15 cellular contexts compared by ENCODE assay signal in the genomic region with DNA sequence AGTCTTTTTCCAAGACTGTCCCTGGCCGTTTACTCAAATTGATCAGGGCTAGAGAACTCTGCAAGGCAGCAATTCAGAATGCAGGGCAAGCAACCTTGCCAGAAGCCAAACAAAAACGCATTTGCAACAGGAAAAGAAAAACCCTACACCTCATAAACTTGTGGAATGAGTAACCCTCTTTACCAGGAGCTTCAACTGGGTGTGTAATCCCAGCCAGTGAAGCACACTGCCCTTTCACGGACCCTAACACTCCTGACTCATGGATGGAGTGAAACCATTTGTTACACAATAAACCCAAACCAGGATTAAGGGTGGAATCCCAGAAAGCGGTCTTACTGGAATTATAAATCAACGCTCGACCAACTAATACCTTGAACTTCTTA. TPM values are rescaled to one million over a fixed set of nuclear protein-coding genes. Genes with fewer than 3 reads are reported as not detected.
DNase-seq lines count a peak whose midpoint lies in the region; ATAC-seq, FAIRE-seq and TF ChIP-seq lines count a peak whose summit lies in the region.
"Had no signal": no experiment of that assay in that cellular context is flagged by ENCODE, and none has a peak within 500 bp of the region (broad histone marks: within the 10 kb centered on the region; RNA-seq: fewer than 3 reads in every experiment).

No MANE protein-coding gene starts in this region.

- 7% methylated on average over 6 of the region's 6 CpGs for WGBS in mammary epithelial cell (ENCODE audit: low coverage, missing lambda C conversion rate)

- FAIRE-seq in HTR-8/SVneo (lab: Jason Lieb, UNC): no peak

- H3K4me3 ChIP-seq in AG04449 (ENCODE audit: low read depth, low read length): no peak overlapping the region
- H3K4me3 ChIP-seq in mammary epithelial cell (replicated peaks in 1 of 3; ENCODE audit: insufficient read depth in 1 of 3, low read depth in 2 of 3, low read length in 3 of 3): no peak overlapping the region
- no peak overlapping the region for H3K4me3 ChIP-seq in upper lobe of right lung
- H3K4me3 ChIP-seq: BLaER1 treated with 17β-estradiol and CSF1 and Interleukin-3, amounts not matched to agents 10 nM and 100 nM; esophagus muscularis mucosa; lung; SK-N-MC had no signal

- intact Hi-C loops in mammary epithelial cell (cut with micrococcal nuclease): loop anchor here (1.0 kb wide), 1 partner anchor 22 kb away; no protein-coding TSS in a partner anchor
- intact Hi-C loops in upper lobe of right lung (cut with DNase I): no loop called here

- peak overlapping the region; percentile 96 for H3K27ac ChIP-seq in mammary epithelial cell (ENCODE audit: insufficient read depth, low read depth, low read length)
- H3K27ac ChIP-seq in upper lobe of right lung: no peak overlapping the region
- H3K27ac ChIP-seq: BLaER1 treated with 17β-estradiol and CSF1 and Interleukin-3, amounts not matched to agents 10 nM and 100 nM; esophagus muscularis mucosa; SK-N-MC had no signal

- H3K36me3 ChIP-seq in mammary epithelial cell (ENCODE audit: insufficient read depth, low read length) (peaks cover 36% of the 10 kb centered on the region), upper lobe of right lung (peaks cover 43% of the 10 kb centered on the region)

- CTCF ChIA-PET in AG04449 (lab: Yijun Ruan, JAX): interaction anchor here (1.0 to 1.4 kb wide), 4 partner anchors 17 to 300 kb away, joined by 3 to 4 read pairs (median 4); no protein-coding TSS in a partner anchor
- CTCF ChIA-PET in mammary epithelial cell (lab: Charles Lee; ENCODE audit: low non-redundant PET): interaction anchor here (0.7 kb wide), 1 partner anchor 291 kb away, joined by 4 read pairs; no protein-coding TSS in a partner anchor

- peak overlapping the region; percentile 85 for H3K4me2 ChIP-seq in mammary epithelial cell (ENCODE audit: insufficient read depth, low read depth, low read length)
- H3K4me2 ChIP-seq: BLaER1 treated with 17β-estradiol and CSF1 and Interleukin-3, amounts not matched to agents 10 nM and 100 nM had no signal

- TF ChIP-seq CTCF in AG04449 (IDR thresholded peaks at IDR 0.05; ENCODE audit: insufficient read depth, low read length, missing control alignments): no peak
- no peak for TF ChIP-seq CTCF in mammary epithelial cell (conservative IDR thresholded peaks at IDR 0.05 in 1 of 2, IDR thresholded peaks at IDR 0.05 in 1 of 2; ENCODE audit: extremely low read depth in 1 of 2, insufficient read depth in 1 of 2, low read depth in 1 of 2, low read length in 2 of 2)
- no peak for TF ChIP-seq CTCF in upper lobe of right lung (IDR thresholded peaks at IDR 0.05)

- no peak overlapping the region for H2AFZ ChIP-seq in mammary epithelial cell (ENCODE audit: low read depth, low read length)

- DNase-seq in AG04449 (ENCODE audit: low read depth, low spot score): peak; percentile 80
- peak; percentile 73 for DNase-seq in HTR-8/SVneo (ENCODE audit: insufficient read length, low spot score)
- DNase-seq in mammary epithelial cell: peak; percentile 98
- peak; percentile 75 for DNase-seq in kidney glomerular epithelial cell (lab: John Stamatoyannopoulos, UW)
- DNase-seq in upper lobe of right lung: no peak
- no peak for DNase-seq in NCI-H2196 (lab: John Stamatoyannopoulos, UW; ENCODE audit: unreplicated experiment)
- DNase-seq in anterior cingulate cortex (lab: John Stamatoyannopoulos, UW): no peak
- DNase-seq: activated CD4-positive, alpha-beta memory T cell treated with anti-CD3 and anti-CD28 coated beads, Interleukin-2, amount 10 ng/mL, durations not matched to agents 7 days and 5 days; Karpas-422 had no signal

- no peaks in the 10 kb centered on the region for H3K27me3 ChIP-seq in mammary epithelial cell (ENCODE audit: insufficient read depth, low read length)
- no peaks in the 10 kb centered on the region for H3K27me3 ChIP-seq in upper lobe of right lung
- H3K27me3 ChIP-seq: BLaER1 treated with 17β-estradiol and CSF1 and Interleukin-3, amounts not matched to agents 10 nM and 100 nM; esophagus muscularis mucosa had no signal

- no TSS peak for BruUV-seq in mammary epithelial cell (replicated peaks; lab: Mats Ljungman, UMichigan)

- H3K9me3 ChIP-seq in mammary epithelial cell (replicated peaks; ENCODE audit: insufficient read depth, low read length) (no peaks in the 10 kb centered on the region), upper lobe of right lung (no peaks in the 10 kb centered on the region)
- H3K9me3 ChIP-seq: esophagus muscularis mucosa had no signal

- ATAC-seq in upper lobe of right lung (no peak), GM18498 (IDR thresholded peaks at IDR 0.05; ENCODE audit: unreplicated experiment) (no peak)
- ATAC-seq: sciatic nerve had no signal

- POLR2A ChIA-PET in AG04449 (lab: Yijun Ruan, JAX): interaction anchor here (0.5 to 1.2 kb wide), 3 partner anchors 30 to 181 kb away, joined by 3 read pairs; partner anchors contain the start of gene MYO1E

- dilution Hi-C loops in mammary epithelial cell (cut with HindIII; ENCODE audit: low sequenced_read_pairs): no loop called here

- H3K79me2 ChIP-seq in mammary epithelial cell (ENCODE audit: insufficient read depth, low read length): peaks cover 7% of the 10 kb centered on the region

- peak overlapping the region; percentile 72 for H3K9ac ChIP-seq in mammary epithelial cell (ENCODE audit: insufficient read depth, low read length)
- H3K9ac ChIP-seq: BLaER1 treated with 17β-estradiol and CSF1 and Interleukin-3, amounts not matched to agents 10 nM and 100 nM had no signal

- H3K4me1 ChIP-seq in mammary epithelial cell (ENCODE audit: insufficient read depth, low read length) (peaks cover 27% of the 10 kb centered on the region), upper lobe of right lung (no peaks in the 10 kb centered on the region)

- in situ Hi-C loops in mammary epithelial cell (cut with MboI; ENCODE audit: low sequenced_read_pairs in 2 of 2): no loop called here

- H4K20me1 ChIP-seq in mammary epithelial cell (ENCODE audit: insufficient read depth, low read length): no peaks in the 10 kb centered on the region
- H4K20me1 ChIP-seq: BLaER1 treated with 17β-estradiol and CSF1 and Interleukin-3, amounts not matched to agents 10 nM and 100 nM had no signal

RNA-seq across cellular contexts. Expression of gene LDHAL6B, which starts 14.8 kb away (rescaled TPM):
- total RNA-seq in mammary epithelial cell (not detected), upper lobe of right lung (not detected)
- not detected for polyA plus RNA-seq in mammary epithelial cell
- not detected for polyA minus RNA-seq in mammary epithelial cell
- total RNA-seq: activated CD4-positive, alpha-beta memory T cell treated with anti-CD3 and anti-CD28 coated beads, Interleukin-2, amount 10 ng/mL, durations not matched to agents 7 days and 5 days; esophagus muscularis mucosa; lung; sciatic nerve had no signal

Comparison
In these comparisons a context has a peak if more than half of its experiments do, and no peak if none do; other contexts are left out.
1. DNase-seq: peak in AG04449 (single experiment), HTR-8/SVneo (single experiment), mammary epithelial cell (single experiment) and kidney glomerular epithelial cell (single experiment); none in upper lobe of right lung (single experiment), NCI-H2196 (single experiment) and anterior cingulate cortex (0 of 58).